ENCODE assay signal across 1 cellular context in the genomic region with DNA sequence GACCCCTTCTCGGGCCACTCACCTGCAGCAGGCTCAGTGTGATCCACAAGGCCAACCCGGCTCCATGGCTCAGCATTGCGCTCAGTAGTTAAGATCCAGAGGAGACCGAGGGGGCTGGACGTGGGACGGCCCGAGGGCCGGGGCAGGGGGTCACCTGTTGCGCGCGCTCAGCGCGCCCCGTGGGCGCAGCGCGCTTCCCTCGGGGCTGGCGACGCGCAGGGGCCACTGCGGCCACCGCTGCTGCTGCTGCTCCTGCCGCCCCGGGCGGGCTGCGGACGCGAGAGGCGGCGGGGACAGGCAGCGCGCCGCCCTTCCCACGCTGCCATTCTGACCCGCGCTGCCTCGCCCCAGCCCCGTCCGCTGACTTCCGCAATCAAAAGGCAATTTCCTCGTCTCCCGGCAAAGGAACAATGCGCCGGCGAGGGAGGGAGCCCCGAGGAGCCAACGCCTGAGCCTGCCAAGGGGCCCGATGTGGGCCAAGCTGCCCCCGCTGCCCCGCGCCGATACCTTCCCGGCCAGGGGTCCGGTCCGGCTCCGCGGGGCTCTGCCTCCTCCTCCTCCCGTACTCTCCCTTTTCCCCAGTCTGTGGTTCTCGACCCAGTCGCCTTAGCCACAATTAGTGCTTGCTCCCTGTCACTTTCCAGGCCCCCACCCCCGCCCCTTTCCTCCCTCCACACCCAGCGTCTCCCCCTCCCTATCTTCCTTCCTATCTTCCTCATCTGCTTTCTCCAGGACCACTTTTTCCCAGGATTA.
A peak's percentile ranks its signal among the peaks of the same experiment; 100 is the strongest.
TF ChIP-seq lines count a peak whose summit lies in the region.

No MANE protein-coding gene starts in this region.

TF ChIP-seq in H1, 55 proteins besides CTCF, POLR2A, EP300 and RAD21:
- peak; percentile 40 for TF ChIP-seq EZH2 (IDR thresholded peaks at IDR 0.05; ENCODE audit: low read depth, low read length, severe bottlenecking)
- no peak for TF ChIP-seq ASH2L (IDR thresholded peaks at IDR 0.05; ENCODE audit: low read length)
- no peak for TF ChIP-seq HDAC6 (IDR thresholded peaks at IDR 0.05; ENCODE audit: low read depth, low read length)
- TF ChIP-seq SIX5 (IDR thresholded peaks at IDR 0.05; ENCODE audit: low read depth, low read length), result no peak
- TF ChIP-seq RNF2 (IDR thresholded peaks at IDR 0.05; ENCODE audit: borderline replicate concordance, low read depth, low read length, missing control alignments, poor library complexity, severe bottlenecking), result no peak
- TF ChIP-seq YY1 (IDR thresholded peaks at IDR 0.05; ENCODE audit: low read depth, low read length), result no peak
- no peak for TF ChIP-seq JUND (IDR thresholded peaks at IDR 0.05; ENCODE audit: low read length)
- TF ChIP-seq CREB1 (IDR thresholded peaks at IDR 0.05), result no peak
- TF ChIP-seq, protein P1, sequence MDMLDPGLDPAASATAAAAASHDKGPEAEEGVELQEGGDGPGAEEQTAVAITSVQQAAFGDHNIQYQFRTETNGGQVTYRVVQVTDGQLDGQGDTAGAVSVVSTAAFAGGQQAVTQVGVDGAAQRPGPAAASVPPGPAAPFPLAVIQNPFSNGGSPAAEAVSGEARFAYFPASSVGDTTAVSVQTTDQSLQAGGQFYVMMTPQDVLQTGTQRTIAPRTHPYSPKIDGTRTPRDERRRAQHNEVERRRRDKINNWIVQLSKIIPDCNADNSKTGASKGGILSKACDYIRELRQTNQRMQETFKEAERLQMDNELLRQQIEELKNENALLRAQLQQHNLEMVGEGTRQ (IDR thresholded peaks at IDR 0.05; ENCODE audit: low read length), result no peak
- TF ChIP-seq KDM4A (IDR thresholded peaks at IDR 0.05; ENCODE audit: low read depth, low read length, severe bottlenecking), result peak; percentile 94
- TF ChIP-seq GTF2F1 (IDR thresholded peaks at IDR 0.05; ENCODE audit: borderline replicate concordance, low read depth, low read length), result no peak
- no peak for TF ChIP-seq MAX (IDR thresholded peaks at IDR 0.05)
- TF ChIP-seq CHD1 (IDR thresholded peaks at IDR 0.05; ENCODE audit: low read depth, low read length), result no peak
- TF ChIP-seq SIN3A (conservative IDR thresholded peaks at IDR 0.05 in 1 of 2, IDR thresholded peaks at IDR 0.05 in 1 of 2; ENCODE audit: low read depth in 1 of 2, low read length in 2 of 2), result peak in 1 of 2 experiments; percentile 28; a peak in 1 of 4 replicates
- TF ChIP-seq CEBPB (IDR thresholded peaks at IDR 0.05; ENCODE audit: low read depth, low read length), result no peak
- TF ChIP-seq SUZ12 (IDR thresholded peaks at IDR 0.05; ENCODE audit: low read length), result peak; percentile 44; the same call in 1 of the 2 replicates
- no peak for TF ChIP-seq SIRT6 (IDR thresholded peaks at IDR 0.05; ENCODE audit: low read length)
- TF ChIP-seq KDM1A (IDR thresholded peaks at IDR 0.05; ENCODE audit: borderline replicate concordance, low read length), result no peak
- TF ChIP-seq HDAC2 (IDR thresholded peaks at IDR 0.05; ENCODE audit: borderline replicate concordance in 1 of 2, low read depth in 2 of 2, low read length in 2 of 2), result 0 out of 4 replicates have a peak, but pooled peaks of 1 of the 2 experiments have one; percentile 56
- no peak for TF ChIP-seq RXRA (IDR thresholded peaks at IDR 0.05; ENCODE audit: insufficient read depth, low read depth, low read length)
- TF ChIP-seq FOSL1 (IDR thresholded peaks at IDR 0.05; ENCODE audit: insufficient read depth, low read depth, low read length), result no peak
- TF ChIP-seq RBBP5 (IDR thresholded peaks at IDR 0.05; ENCODE audit: borderline replicate concordance, low read depth, low read length), result peak; percentile 50; the same call in 1 of the 2 replicates
- no peak for TF ChIP-seq E2F6 (IDR thresholded peaks at IDR 0.05)
- no peak for TF ChIP-seq NANOG (IDR thresholded peaks at IDR 0.05; ENCODE audit: insufficient read depth, low read depth, low read length, poor library complexity, severe bottlenecking)
TF ChIP-seq in H1: peak in this region for 6.
